Comparison of ENCODE assay signal across 8 cellular contexts in the genomic region with DNA sequence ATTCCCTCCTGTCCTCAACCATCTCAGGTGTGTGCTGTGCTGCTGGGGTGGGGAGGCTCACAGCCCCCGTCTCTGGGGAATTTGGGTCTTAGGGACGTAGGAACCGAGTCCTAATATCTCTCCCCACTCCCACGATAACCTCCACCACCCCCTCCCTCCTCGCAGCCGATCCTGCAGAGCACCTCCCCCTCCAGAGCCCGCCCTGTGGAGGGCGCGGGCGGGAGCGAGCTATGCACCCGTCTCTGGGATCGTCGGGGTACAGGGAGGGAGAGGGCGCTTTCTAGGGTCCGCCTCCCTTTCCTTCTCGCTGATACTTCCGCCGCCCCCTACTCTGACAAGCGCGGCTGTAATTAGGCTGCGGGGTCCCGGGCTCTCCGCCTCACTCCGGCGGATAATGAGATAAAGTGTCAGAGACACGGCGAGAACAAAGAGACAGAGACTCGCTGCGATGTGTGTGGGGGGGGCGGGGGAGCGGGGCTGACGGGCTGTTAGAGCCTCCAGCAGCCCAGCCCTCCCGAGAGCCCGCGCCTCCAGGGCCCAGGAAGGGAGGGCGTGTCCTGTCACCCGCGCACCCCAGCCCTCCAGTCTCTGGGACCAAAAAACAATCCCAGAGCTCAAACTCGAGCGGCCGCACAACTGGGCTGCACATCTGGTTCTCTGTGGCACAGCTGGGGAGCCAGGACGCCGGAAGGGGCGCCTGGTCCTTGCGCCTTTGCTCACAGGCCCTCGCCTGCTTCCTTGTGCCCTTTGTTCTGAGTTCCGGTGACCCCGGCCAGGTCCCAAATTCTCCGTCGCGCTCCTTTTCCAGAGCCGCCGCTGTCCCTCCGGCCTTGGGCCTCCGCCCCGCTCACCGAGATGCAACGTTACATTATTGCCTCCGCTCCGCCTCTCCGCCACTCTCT. TPM values are rescaled to one million over a fixed set of nuclear protein-coding genes. Genes with fewer than 3 reads are reported as not detected.
DNase-seq lines count a peak whose midpoint lies in the region; ATAC-seq and TF ChIP-seq lines count a peak whose summit lies in the region.

No MANE protein-coding gene starts in this region.

- no peak for TF ChIP-seq EP300 in neural cell (conservative IDR thresholded peaks at IDR 0.05; ENCODE audit: poor library complexity, severe bottlenecking)

- H3K9me2 ChIP-seq in neural cell (ENCODE audit: insufficient read depth, low read length), result no peaks in the 10 kb centered on the region

- H3K27ac ChIP-seq in duodenal mucosa (ENCODE audit: low read depth, low read length) (no peak overlapping the region), neural cell (ENCODE audit: low read length) (peak overlapping the region; percentile 20)

- TF ChIP-seq RAD21 in neural cell (conservative IDR thresholded peaks at IDR 0.05), result no peak

- H3F3A ChIP-seq in neural cell (ENCODE audit: insufficient read depth, low read length, poor library complexity, severe bottlenecking), result no peaks in the 10 kb centered on the region

- H3K9me3 ChIP-seq in duodenal mucosa (ENCODE audit: control insufficient read depth in 1 of 2, low read length in 2 of 2) (no peaks in the 10 kb centered on the region), neural cell (ENCODE audit: low read length) (no peaks in the 10 kb centered on the region)

- H2AFZ ChIP-seq in neural cell (ENCODE audit: low read depth, low read length), result no peak overlapping the region

- DNase-seq in NCI-H2227 (lab: John Stamatoyannopoulos, UW; ENCODE audit: unreplicated experiment) (peak; percentile 36), NCI-H2227 treated with DMSO at 0.1 percent for 48 hours (lab: John Stamatoyannopoulos, UW) (no peak), NCI-H82 treated with DMSO at 0.1 percent for 48 hours (lab: John Stamatoyannopoulos, UW; ENCODE audit: unreplicated experiment) (peak; percentile 36), NCI-H1048 (lab: John Stamatoyannopoulos, UW) (no peak)

- H3K79me2 ChIP-seq in neural cell (replicated peaks; ENCODE audit: insufficient read depth, low read length), result no peaks in the 10 kb centered on the region

- peak overlapping the region; percentile 51 for H3K4me2 ChIP-seq in neural cell (ENCODE audit: low read length)

- H3K36me3 ChIP-seq in duodenal mucosa (ENCODE audit: control insufficient read depth in 1 of 2, insufficient read depth in 2 of 2, low read length in 2 of 2) (peaks cover 8 to 15% of the 10 kb centered on the region in 2 donors), neural cell (ENCODE audit: insufficient read depth, low read length) (no peaks in the 10 kb centered on the region)

- ATAC-seq in HG02763 (IDR thresholded peaks at IDR 0.05; ENCODE audit: unreplicated experiment) (no peak), GM21619 (IDR thresholded peaks at IDR 0.05; ENCODE audit: unreplicated experiment) (no peak)

- peak overlapping the region; percentile 54 to 64 for H3K4me3 ChIP-seq in duodenal mucosa (ENCODE audit: low read depth in 1 of 2, low read length in 2 of 2)
- H3K4me3 ChIP-seq in neural cell (ENCODE audit: low read length), result peak overlapping the region; percentile 79

- TF ChIP-seq CTCF in neural cell (IDR thresholded peaks at IDR 0.05; ENCODE audit: poor library complexity, severe bottlenecking), result no peak

- no peaks in the 10 kb centered on the region for H4K20me1 ChIP-seq in neural cell (ENCODE audit: insufficient read depth)

- H3K4me1 ChIP-seq in duodenal mucosa (ENCODE audit: control insufficient read depth in 1 of 2, insufficient read depth in 2 of 2, low read length in 2 of 2), result peaks cover 27 to 55% of the 10 kb centered on the region in 2 donors

- H3K9ac ChIP-seq in duodenal mucosa (ENCODE audit: low read depth in 1 of 2, low read length in 2 of 2), result no peak overlapping the region
- H3K9ac ChIP-seq in neural cell (ENCODE audit: low read length), result peak overlapping the region; percentile 60

- H3K27me3 ChIP-seq in duodenal mucosa (ENCODE audit: control insufficient read depth in 1 of 2, insufficient read depth in 2 of 2, low read length in 2 of 2) (peaks cover 66 to 74% of the 10 kb centered on the region in 2 donors), neural cell (ENCODE audit: insufficient read depth, low read depth, low read length) (peaks cover 60% of the 10 kb centered on the region)

TF ChIP-seq in neural cell, 6 proteins besides CTCF, POLR2A, EP300 and RAD21:
- TF ChIP-seq EZH2 (IDR thresholded peaks at IDR 0.05; ENCODE audit: borderline replicate concordance, insufficient read depth, low read length, poor library complexity, severe bottlenecking) (no peak), POLR2AphosphoS5 (IDR thresholded peaks at IDR 0.05) (no peak), MXI1 (conservative IDR thresholded peaks at IDR 0.05; ENCODE audit: poor library complexity, severe bottlenecking) (no peak)
TF ChIP-seq in neural cell: peak in this region for 0.

RNA-seq across cellular contexts. Expression of gene SHMT2, which starts 8.7 kb away (rescaled TPM):
- polyA plus RNA-seq in neural cell, result 38.2 and 42.2 TPM in 2 replicates
- 19.0 and 22.9 TPM in 2 replicates for polyA minus RNA-seq in neural cell

RNA-seq across cellular contexts. Expression of gene STAC3, which starts 12.8 kb away (rescaled TPM):
- 1.3 and 2.9 TPM in 2 replicates for polyA plus RNA-seq in neural cell
- 0.49 and 0.93 TPM in 2 replicates for polyA minus RNA-seq in neural cell

RNA-seq across cellular contexts. Expression of gene NXPH4, which starts 21.6 kb away (rescaled TPM):
- polyA plus RNA-seq in neural cell, result 0.53 TPM in 1 of 2 replicates, not detected in the other
- not detected in 2 replicates for polyA minus RNA-seq in neural cell

Comparison
In these comparisons a context has a peak if more than half of its experiments do, and no peak if none do; other contexts are left out.
1. DNase-seq: peak in NCI-H2227 (single experiment) and NCI-H82 treated with DMSO at 0.1 percent for 48 hours (single experiment); none in NCI-H2227 treated with DMSO at 0.1 percent for 48 hours (single experiment) and NCI-H1048 (single experiment).